In the genomic region with DNA sequence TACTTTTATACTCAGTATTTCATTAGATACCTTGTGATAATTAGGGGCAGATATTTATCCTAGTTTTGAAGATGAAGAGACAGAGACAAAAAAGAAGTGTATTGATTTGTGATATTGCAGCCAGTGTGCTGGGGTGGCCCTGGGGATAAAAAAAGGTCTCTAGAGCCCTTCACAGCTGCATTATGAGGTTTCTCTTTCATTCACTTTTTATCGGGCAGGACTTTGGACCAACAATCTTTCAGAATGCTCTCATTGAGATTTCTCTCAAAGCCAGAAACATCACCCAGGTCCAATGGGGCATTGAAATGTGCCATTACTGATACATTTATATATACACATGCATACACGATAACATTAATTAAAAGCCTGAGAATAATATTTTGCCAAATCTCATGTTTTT, we compare ENCODE assay signal across 17 cellular contexts. TPM values are rescaled to one million over a fixed set of nuclear protein-coding genes. Genes with fewer than 3 reads are reported as not detected.
DNase-seq lines count a peak whose midpoint lies in the region; ATAC-seq, FAIRE-seq and TF ChIP-seq lines count a peak whose summit lies in the region.
"Had no signal": no experiment of that assay in that cellular context is flagged by ENCODE, and none has a peak within 500 bp of the region (broad histone marks: within the 10 kb centered on the region; RNA-seq: fewer than 3 reads in every experiment).

No MANE protein-coding gene starts in this region.

- no TSS peak for BruUV-seq in GM12878 (replicated peaks; lab: Mats Ljungman, UMichigan)

- no peak overlapping the region for H3K23ac ChIP-seq in neuronal stem cell (ENCODE audit: low read depth, low read length, poor library complexity)

- RAD21 ChIA-PET in GM12878 (lab: Charles Lee; ENCODE audit: unreplicated experiment) = interaction anchor here (0.7 to 2.7 kb wide), 7 partner anchors 16 to 181 kb away, joined by 3 to 25 read pairs (median 5); a partner anchor contains a TSS

- no peak overlapping the region for H2BK12ac ChIP-seq in neuronal stem cell (ENCODE audit: low read length)

- no peak overlapping the region for H3K4me3 ChIP-seq in GM12878
- H3K4me3 ChIP-seq in neuronal stem cell (ENCODE audit: low read length in 2 of 2) = no peak overlapping the region
- H3K4me3 ChIP-seq: breast epithelium had no signal

- H3K9ac ChIP-seq in GM12878 (ENCODE audit: control insufficient read depth, insufficient read depth, low read length) (no peak overlapping the region; the same call in 1 of the 2 replicates), neuronal stem cell (ENCODE audit: low read depth, low read length, poor library complexity) (no peak overlapping the region)

- peaks cover 12% of the 10 kb centered on the region for H3K4me1 ChIP-seq in GM12878 (ENCODE audit: control insufficient read depth, insufficient read depth, low read length)
- no peaks in the 10 kb centered on the region for H3K4me1 ChIP-seq in neuronal stem cell (ENCODE audit: control insufficient read depth in 2 of 2, insufficient read depth in 1 of 2, low read depth in 1 of 2, low read length in 2 of 2)
- H3K4me1 ChIP-seq: breast epithelium had no signal

- in situ Hi-C loops in GM12878 (cut with MboI) = no loop called here

- no peak for DNase-seq in activated CD4-positive, alpha-beta T cell treated with anti-CD3 and anti-CD28 coated beads, Interleukin-2, amount 10 ng/mL, durations not matched to agents 7 days and 5 days
- no peak for DNase-seq in activated CD4-positive, alpha-beta T cell treated with anti-CD3 and anti-CD28 coated beads, Interleukin-2, amount 50 U/mL, for 1 hour
- DNase-seq in GM12878 (ENCODE audit: low read depth, low spot score) (no peak), T1000 (lab: John Stamatoyannopoulos, UW) (no peak), NCI-H1048 (lab: John Stamatoyannopoulos, UW) (no peak), neuronal stem cell (ENCODE audit: low spot score) (no peak)
- DNase-seq: DND-41, GOT3, islet precursor cell, KBM-7, NCI-H524 had no signal

- H3K4ac ChIP-seq in neuronal stem cell (ENCODE audit: low read length) = no peak overlapping the region

- H2AFZ ChIP-seq in GM12878 (ENCODE audit: control insufficient read depth, low read depth, low read length) = no peak overlapping the region
- no peak overlapping the region for H2AFZ ChIP-seq in neuronal stem cell (ENCODE audit: low read length)

- no peak overlapping the region for H2BK15ac ChIP-seq in neuronal stem cell (ENCODE audit: low read length)

- H3K27ac ChIP-seq in GM12878 (ENCODE audit: control insufficient read depth, insufficient read depth) = peak overlapping the region; percentile 88
- no peak overlapping the region for H3K27ac ChIP-seq in neuronal stem cell (replicated peaks; ENCODE audit: low read length)
- H3K27ac ChIP-seq: breast epithelium had no signal

- no peak overlapping the region for H4K8ac ChIP-seq in neuronal stem cell (ENCODE audit: low read depth, low read length)

- no peaks in the 10 kb centered on the region for H3K9me3 ChIP-seq in GM12878 (replicated peaks; ENCODE audit: control insufficient read depth, insufficient read depth, low read length)
- H3K9me3 ChIP-seq in neuronal stem cell (replicated peaks in 1 of 2; ENCODE audit: control insufficient read depth in 2 of 2, insufficient read depth in 1 of 2, low read depth in 1 of 2, low read length in 2 of 2) = no peaks in the 10 kb centered on the region
- H3K9me3 ChIP-seq: breast epithelium had no signal

- no peaks in the 10 kb centered on the region for H3K27me3 Mint-ChIP-seq in activated CD4-positive, alpha-beta T cell treated with anti-CD3 and anti-CD28 coated beads, Interleukin-2, amount 10 ng/mL, durations not matched to agents 7 days and 5 days
- H3K27me3 Mint-ChIP-seq: natural killer cell treated with Interleukin-12 subunit alpha and Interleukin-12 subunit beta and Interleukin-15 and Interleukin-18, amount 100 ng/mL, for 72 hours had no signal

- no peak for TF ChIP-seq RAD21 in GM12878 (IDR thresholded peaks at IDR 0.05; ENCODE audit: insufficient read depth, low read depth, low read length)

- no peaks in the 10 kb centered on the region for H3K9me3 Mint-ChIP-seq in activated CD4-positive, alpha-beta T cell treated with anti-CD3 and anti-CD28 coated beads, Interleukin-2, amount 10 ng/mL, durations not matched to agents 7 days and 5 days
- H3K9me3 Mint-ChIP-seq: natural killer cell treated with Interleukin-12 subunit alpha and Interleukin-12 subunit beta and Interleukin-15 and Interleukin-18, amount 100 ng/mL, for 72 hours had no signal

- peaks cover 18% of the 10 kb centered on the region for H3K4me1 Mint-ChIP-seq in activated CD4-positive, alpha-beta T cell treated with anti-CD3 and anti-CD28 coated beads, Interleukin-2, amount 10 ng/mL, durations not matched to agents 7 days and 5 days

- H3K79me2 ChIP-seq in GM12878 (ENCODE audit: control insufficient read depth, insufficient read depth, low read length) = peaks cover 36% of the 10 kb centered on the region

- no peak for TF ChIP-seq EP300 in GM12878 (IDR thresholded peaks at IDR 0.05; ENCODE audit: borderline replicate concordance in 1 of 2, control insufficient read depth in 1 of 2, low read depth in 2 of 2, low read length in 2 of 2)

- H3K36me3 ChIP-seq in GM12878 (ENCODE audit: control insufficient read depth in 2 of 2, insufficient read depth in 2 of 2, low read length in 1 of 2) (peaks cover 4 to 25% of the 10 kb centered on the region in 2 experiments), neuronal stem cell (replicated peaks in 1 of 2; ENCODE audit: control insufficient read depth in 2 of 2, insufficient read depth in 2 of 2, low read length in 2 of 2) (peaks cover 7 to 83% of the 10 kb centered on the region in 2 donors)
- H3K36me3 ChIP-seq: breast epithelium had no signal

- no peak overlapping the region for H2BK5ac ChIP-seq in neuronal stem cell (ENCODE audit: low read length)

- no peak for FAIRE-seq in GM12878 (lab: Jason Lieb, UNC)
- FAIRE-seq: A204.1 had no signal

- no peak overlapping the region for H4K91ac ChIP-seq in neuronal stem cell (ENCODE audit: low read depth, low read length, poor library complexity)

- CTCF ChIA-PET in activated CD4-positive, alpha-beta T cell treated with anti-CD3 and anti-CD28 coated beads, Interleukin-2, amount 10 ng/mL, durations not matched to agents 7 days and 5 days (lab: Charles Lee) = interaction anchor here (0.6 to 1.5 kb wide), 3 partner anchors 13 to 113 kb away, joined by 3 read pairs; no protein-coding TSS in a partner anchor
- CTCF ChIA-PET in GM12878 (lab: Yijun Ruan, JAX) = interaction anchor here (0.7 to 3.2 kb wide), 3 partner anchors 13 to 15 kb away, joined by 3 to 18 read pairs (median 3); no protein-coding TSS in a partner anchor

- no peak for TF ChIP-seq CTCF in GM12878 (IDR thresholded peaks at IDR 0.05 in 2 of 3, conservative IDR thresholded peaks at IDR 0.05 in 1 of 3; ENCODE audit: control insufficient read depth in 2 of 3, extremely low read depth in 1 of 3, insufficient read depth in 1 of 3, low read depth in 3 of 3, low read length in 3 of 3)

- H3K79me1 ChIP-seq in neuronal stem cell (ENCODE audit: low read depth, low read length) = no peaks in the 10 kb centered on the region

- peak overlapping the region; percentile 69 for H3K4me2 ChIP-seq in GM12878 (ENCODE audit: control insufficient read depth, insufficient read depth)
- no peak overlapping the region for H3K4me2 ChIP-seq in neuronal stem cell (ENCODE audit: insufficient read depth, low read length, poor library complexity, severe bottlenecking)

- intact Hi-C loops in GM12878 (cut with micrococcal nuclease; ENCODE audit: unreplicated experiment) = loop anchor here (1.0 kb wide), 1 partner anchor 16 kb away; no protein-coding TSS in a partner anchor

- H3K27ac Mint-ChIP-seq in activated CD4-positive, alpha-beta T cell treated with anti-CD3 and anti-CD28 coated beads, Interleukin-2, amount 10 ng/mL, durations not matched to agents 7 days and 5 days = peak overlapping the region; percentile 60
- H3K27ac Mint-ChIP-seq: natural killer cell treated with Interleukin-12 subunit alpha and Interleukin-12 subunit beta and Interleukin-15 and Interleukin-18, amount 100 ng/mL, for 72 hours had no signal

- peaks cover 59% of the 10 kb centered on the region for H3K36me3 Mint-ChIP-seq in activated CD4-positive, alpha-beta T cell treated with anti-CD3 and anti-CD28 coated beads, Interleukin-2, amount 10 ng/mL, durations not matched to agents 7 days and 5 days (ENCODE audit: low read depth)

- no peaks in the 10 kb centered on the region for H4K20me1 ChIP-seq in GM12878 (ENCODE audit: control insufficient read depth, insufficient read depth)

- H3K18ac ChIP-seq in neuronal stem cell (ENCODE audit: low read length) = no peak overlapping the region

- H3K4me3 Mint-ChIP-seq in activated CD4-positive, alpha-beta T cell treated with anti-CD3 and anti-CD28 coated beads, Interleukin-2, amount 10 ng/mL, durations not matched to agents 7 days and 5 days = no peak overlapping the region
- H3K4me3 Mint-ChIP-seq: natural killer cell treated with Interleukin-12 subunit alpha and Interleukin-12 subunit beta and Interleukin-15 and Interleukin-18, amount 100 ng/mL, for 72 hours had no signal

- H2AK5ac ChIP-seq in neuronal stem cell (ENCODE audit: low read depth, low read length) = no peak overlapping the region

- no peak for TF ChIP-seq POLR2A in GM12878 (IDR thresholded peaks at IDR 0.05; ENCODE audit: low read depth, low read length)

- no peak overlapping the region for H2BK120ac ChIP-seq in neuronal stem cell (ENCODE audit: low read depth, low read length)

- no peak overlapping the region for H3K14ac ChIP-seq in neuronal stem cell (ENCODE audit: low read length)

- H3K27me3 ChIP-seq in GM12878 (replicated peaks in 1 of 2; ENCODE audit: control insufficient read depth in 2 of 2, insufficient read depth in 2 of 2, low read length in 1 of 2) (no peaks in the 10 kb centered on the region), neuronal stem cell (ENCODE audit: control insufficient read depth in 3 of 3, insufficient read depth in 3 of 3, low read depth in 1 of 3, low read length in 3 of 3) (no peaks in the 10 kb centered on the region)
- H3K27me3 ChIP-seq: breast epithelium had no signal

- SMC1A ChIA-PET in GM12878 (lab: Charles Lee; ENCODE audit: uncharacterized antibody, unreplicated experiment) = interaction anchor here (1.2 to 4.0 kb wide), 9 partner anchors 9 to 181 kb away, joined by 4 to 26 read pairs (median 7); a partner anchor contains a TSS

- POLR2A ChIA-PET in activated CD4-positive, alpha-beta T cell treated with anti-CD3 and anti-CD28 coated beads, Interleukin-2, amount 10 ng/mL, durations not matched to agents 7 days and 5 days (lab: Charles Lee) = no interaction called here
- POLR2A ChIA-PET in GM12878 (lab: Charles Lee) = interaction anchor here (0.7 to 3.3 kb wide), 6 partner anchors 11 to 179 kb away, joined by 3 to 22 read pairs (median 4); no protein-coding TSS in a partner anchor

- WGBS in GM12878 (ENCODE audit: insufficient coverage, insufficient replicate concordance, low lambda C conversion rate, missing lambda C conversion rate) = 21% methylated on average over 2 of the region's 2 CpGs
- WGBS in neuronal stem cell (ENCODE audit: extremely low coverage in 2 of 2, insufficient read length in 2 of 2, insufficient replicate concordance in 1 of 2), 2 donors = no CpG with 5 or more reads among the region's 2 CpGs

- ATAC-seq in GM21515 (IDR thresholded peaks at IDR 0.05; ENCODE audit: unreplicated experiment) (peak; percentile 71), HG03097 (IDR thresholded peaks at IDR 0.05; ENCODE audit: low FRiP score, unreplicated experiment) (peak; percentile 46), GM12878 (peak; percentile 89)
- ATAC-seq: natural killer cell treated with Interleukin-12 subunit alpha and Interleukin-12 subunit beta and Interleukin-15 and Interleukin-18, amount 100 ng/mL, for 72 hours; SK-N-SH treated with all-trans-retinoic acid at 6 μM for 48 hours had no signal

RNA-seq across cellular contexts. Expression of a gene that starts 20.5 kb away (rescaled TPM):
- 100 to 1,000 TPM; 108 to 140 TPM for total RNA-seq in activated CD4-positive, alpha-beta T cell treated with anti-CD3 and anti-CD28 coated beads, Interleukin-2, amount 10 ng/mL, durations not matched to agents 7 days and 5 days
- 80.1 and 88.1 TPM in 2 replicates for total RNA-seq in GM12878 (2013; cell fraction: nucleolus; rRNA removed)
- total RNA-seq in GM12878 (2014; rRNA removed) (234 and 236 TPM in 2 replicates), GM12878 (2014; rRNA removed; fragmentation: Illumina TruSeq; extraction: Trizol) (87.7 and 89.4 TPM in 2 replicates), GM12878 (2021) (111 and 113 TPM in 2 replicates)
- polyA plus RNA-seq in GM12878 (2011; ENCODE audit: low read depth) = 62.6 TPM
- polyA plus RNA-seq in GM12878 (2011; rRNA removed) (722 and 768 TPM in 2 replicates), GM12878 (2014; fragmentation: Illumina TruSeq; extraction: Trizol) (221 and 236 TPM in 2 replicates), GM12878 (2014; fragmentation: Nextera tagmentation; extraction: Ambion mirVana) (100 to 1,000 TPM; 323 to 593 TPM), GM12878 (2014; rRNA removed) (149 and 160 TPM in 2 replicates), GM12878 (2016; fragmentation: Nextera tagmentation; extraction: Ambion mirVana) (100 to 1,000 TPM; 285 to 289 TPM)
- 492 and 659 TPM in 2 replicates for polyA plus RNA-seq in GM12878 (2011; cell fraction: cytosol; rRNA removed)
- polyA plus RNA-seq in GM12878 (2011; cell fraction: nucleus; rRNA removed) = 155 and 277 TPM in 2 replicates
- polyA plus RNA-seq in GM12878 (2012) = 82.2 and 102 TPM in 2 replicates
- polyA minus RNA-seq in GM12878 (2011; rRNA and poly(A)+ RNA removed) = 644 and 784 TPM in 2 replicates
- 90.9 and 99.9 TPM in 2 replicates for polyA minus RNA-seq in GM12878 (2011; cell fraction: cytosol; rRNA and poly(A)+ RNA removed)
- 73.4 and 77.1 TPM in 2 replicates for polyA minus RNA-seq in GM12878 (2011; cell fraction: nucleus; rRNA and poly(A)+ RNA removed)
- 37.6 TPM for polyA plus RNA-seq in neuronal stem cell (2013, experiment 1 of 2)
- 40.8 TPM for polyA plus RNA-seq in neuronal stem cell (2013, experiment 2 of 2)

RNA-seq across cellular contexts. Expression of a gene that starts 36.0 kb away (rescaled TPM):
- total RNA-seq in activated CD4-positive, alpha-beta T cell treated with anti-CD3 and anti-CD28 coated beads, Interleukin-2, amount 10 ng/mL, durations not matched to agents 7 days and 5 days = 10 to 100 TPM; 68.3 to 91.2 TPM
- total RNA-seq in GM12878 (2013; cell fraction: nucleolus; rRNA removed) = 239 and 247 TPM in 2 replicates
- total RNA-seq in GM12878 (2014; rRNA removed) = 143 and 185 TPM in 2 replicates
- 201 and 206 TPM in 2 replicates for total RNA-seq in GM12878 (2014; rRNA removed; fragmentation: Illumina TruSeq; extraction: Trizol)
- 112 and 121 TPM in 2 replicates for total RNA-seq in GM12878 (2021)
- 260 TPM for polyA plus RNA-seq in GM12878 (2011; ENCODE audit: low read depth)
- 181 and 301 TPM in 2 replicates for polyA plus RNA-seq in GM12878 (2011; rRNA removed)
- polyA plus RNA-seq in GM12878 (2011; cell fraction: cytosol; rRNA removed) = 120 and 133 TPM in 2 replicates
- polyA plus RNA-seq in GM12878 (2011; cell fraction: nucleus; rRNA removed) = 94.7 and 96.7 TPM in 2 replicates
- 134 and 147 TPM in 2 replicates for polyA plus RNA-seq in GM12878 (2012)
- 211 and 313 TPM in 2 replicates for polyA plus RNA-seq in GM12878 (2014; fragmentation: Illumina TruSeq; extraction: Trizol)
- polyA plus RNA-seq in GM12878 (2014; fragmentation: Nextera tagmentation; extraction: Ambion mirVana) = 100 to 1,000 TPM; 126 to 130 TPM
- 111 and 155 TPM in 2 replicates for polyA plus RNA-seq in GM12878 (2014; rRNA removed)
- polyA plus RNA-seq in GM12878 (2016; fragmentation: Nextera tagmentation; extraction: Ambion mirVana) = 10 to 100 TPM; 85.4 to 86.1 TPM
- 219 and 229 TPM in 2 replicates for polyA minus RNA-seq in GM12878 (2011; rRNA and poly(A)+ RNA removed)
- 47.3 and 73.6 TPM in 2 replicates for polyA minus RNA-seq in GM12878 (2011; cell fraction: cytosol; rRNA and poly(A)+ RNA removed)
- polyA minus RNA-seq in GM12878 (2011; cell fraction: nucleus; rRNA and poly(A)+ RNA removed) = 42.4 and 73.2 TPM in 2 replicates
- polyA plus RNA-seq in neuronal stem cell (2013, experiment 1 of 2) = 83.3 TPM
- polyA plus RNA-seq in neuronal stem cell (2013, experiment 2 of 2) = 80.7 TPM

RNA-seq across cellular contexts. Expression of a gene that starts 36.3 kb away (rescaled TPM):
- total RNA-seq in activated CD4-positive, alpha-beta T cell treated with anti-CD3 and anti-CD28 coated beads, Interleukin-2, amount 10 ng/mL, durations not matched to agents 7 days and 5 days = 10 to 100 TPM; 79.9 to 83.5 TPM
- 90.4 and 104 TPM in 2 replicates for total RNA-seq in GM12878 (2013; cell fraction: nucleolus; rRNA removed)
- total RNA-seq in GM12878 (2014; rRNA removed) (145 and 157 TPM in 2 replicates), GM12878 (2014; rRNA removed; fragmentation: Illumina TruSeq; extraction: Trizol) (76.5 and 77.7 TPM in 2 replicates), GM12878 (2021) (93.6 and 97.6 TPM in 2 replicates)
- polyA plus RNA-seq in GM12878 (2011; ENCODE audit: low read depth) = 80.0 TPM
- polyA plus RNA-seq in GM12878 (2011; rRNA removed) (67.2 and 112 TPM in 2 replicates), GM12878 (2014; fragmentation: Illumina TruSeq; extraction: Trizol) (72.5 and 82.5 TPM in 2 replicates), GM12878 (2014; fragmentation: Nextera tagmentation; extraction: Ambion mirVana) (10 to 100 TPM; 31.1 to 46.7 TPM), GM12878 (2014; rRNA removed) (192 and 218 TPM in 2 replicates), GM12878 (2016; fragmentation: Nextera tagmentation; extraction: Ambion mirVana) (100 to 1,000 TPM; 221 to 242 TPM)
- polyA plus RNA-seq in GM12878 (2011; cell fraction: cytosol; rRNA removed) = 50.0 and 89.7 TPM in 2 replicates
- polyA plus RNA-seq in GM12878 (2011; cell fraction: nucleus; rRNA removed) = 48.0 and 48.1 TPM in 2 replicates
- polyA plus RNA-seq in GM12878 (2012) = 125 and 132 TPM in 2 replicates
- 31.8 and 39.4 TPM in 2 replicates for polyA minus RNA-seq in GM12878 (2011; rRNA and poly(A)+ RNA removed)
- 34.9 and 40.1 TPM in 2 replicates for polyA minus RNA-seq in GM12878 (2011; cell fraction: cytosol; rRNA and poly(A)+ RNA removed)
- 54.2 and 71.5 TPM in 2 replicates for polyA minus RNA-seq in GM12878 (2011; cell fraction: nucleus; rRNA and poly(A)+ RNA removed)
- polyA plus RNA-seq in neuronal stem cell (2013, experiment 1 of 2) = 79.8 TPM
- 81.3 TPM for polyA plus RNA-seq in neuronal stem cell (2013, experiment 2 of 2)
